ENCODE assay signal across 10 cellular contexts in the genomic region with DNA sequence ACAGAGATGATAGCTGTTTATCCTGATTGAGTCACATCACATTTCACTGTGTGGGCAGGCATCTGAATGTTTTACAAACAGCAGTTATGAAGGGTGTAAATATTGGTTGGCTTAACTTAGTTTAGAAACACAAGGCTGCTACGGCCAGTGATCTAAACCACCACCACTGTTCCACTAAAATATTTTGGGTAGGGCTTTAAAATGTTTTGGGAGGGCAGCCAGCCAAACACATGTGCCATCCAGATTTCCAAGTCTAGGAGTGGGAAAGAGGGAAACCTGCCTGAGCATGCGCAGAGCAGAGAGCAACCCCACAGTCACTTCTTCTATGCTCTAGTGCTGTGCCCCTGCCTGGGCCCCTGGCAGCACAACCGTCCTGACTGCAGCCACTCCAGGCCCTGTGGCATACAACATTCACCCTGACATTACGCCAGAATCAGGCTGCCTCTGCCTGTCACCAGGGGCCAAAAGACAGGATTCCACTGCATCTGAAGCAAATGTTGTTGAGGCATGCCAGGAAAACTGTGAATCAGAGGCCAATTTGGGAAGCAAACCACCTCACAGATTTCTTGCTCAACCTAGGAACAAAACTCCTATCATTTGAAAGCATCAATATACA.
DNase-seq lines count a peak whose midpoint lies in the region; ATAC-seq, FAIRE-seq and TF ChIP-seq lines count a peak whose summit lies in the region.
"Had no signal": no experiment of that assay in that cellular context is flagged by ENCODE, and none has a peak within 500 bp of the region (broad histone marks: within the 10 kb centered on the region; RNA-seq: fewer than 3 reads in every experiment).

No MANE protein-coding gene starts in this region.

- H3K36me3 ChIP-seq in astrocyte (ENCODE audit: insufficient read depth, low read length): no peaks in the 10 kb centered on the region
- H3K36me3 ChIP-seq in skeletal muscle satellite cell (ENCODE audit: insufficient read depth, low read length): no peaks in the 10 kb centered on the region
- no peaks in the 10 kb centered on the region for H3K36me3 ChIP-seq in CD8-positive, alpha-beta T cell (ENCODE audit: insufficient read depth, low read length)

- H2AFZ ChIP-seq in astrocyte (ENCODE audit: low read depth, low read length): peak overlapping the region; percentile 29

- peaks cover 16% of the 10 kb centered on the region for H3K4me1 Mint-ChIP-seq in astrocyte (ENCODE audit: low read depth, unreplicated experiment)
- H3K4me1 Mint-ChIP-seq in CD8-positive, alpha-beta T cell (ENCODE audit: low read depth): no peaks in the 10 kb centered on the region
- H3K4me1 Mint-ChIP-seq: IgD-negative memory B cell had no signal

- no peaks in the 10 kb centered on the region for H3K27me3 ChIP-seq in astrocyte (ENCODE audit: insufficient read depth, low read length)
- no peaks in the 10 kb centered on the region for H3K27me3 ChIP-seq in skeletal muscle satellite cell (ENCODE audit: control insufficient read depth, insufficient read depth, low read length)
- no peaks in the 10 kb centered on the region for H3K27me3 ChIP-seq in CD8-positive, alpha-beta T cell (ENCODE audit: insufficient read depth, low read length)

- H3K9ac ChIP-seq in astrocyte (ENCODE audit: low read length): peak overlapping the region; percentile 33
- peak overlapping the region; percentile 18 for H3K9ac ChIP-seq in skeletal muscle satellite cell (ENCODE audit: low read depth, low read length)

- CTCF ChIA-PET in CD8-positive, alpha-beta T cell (lab: Charles Lee): no interaction called here

- POLR2A ChIA-PET in CD8-positive, alpha-beta T cell (lab: Charles Lee): no interaction called here

- no peaks in the 10 kb centered on the region for H3K9me3 Mint-ChIP-seq in astrocyte (ENCODE audit: unreplicated experiment)
- no peaks in the 10 kb centered on the region for H3K9me3 Mint-ChIP-seq in CD8-positive, alpha-beta T cell

- H4K20me1 ChIP-seq in astrocyte (ENCODE audit: insufficient read depth, low read length): no peaks in the 10 kb centered on the region

- TF ChIP-seq CTCF in astrocyte (IDR thresholded peaks at IDR 0.05; ENCODE audit: insufficient read depth, low read depth, low read length): no peak
- TF ChIP-seq CTCF in CD8-positive, alpha-beta T cell (IDR thresholded peaks at IDR 0.05): no peak

- H3K9me3 ChIP-seq in astrocyte (ENCODE audit: insufficient read depth, low read depth, low read length): no peaks in the 10 kb centered on the region
- H3K9me3 ChIP-seq in skeletal muscle satellite cell (replicated peaks; ENCODE audit: low read length): no peaks in the 10 kb centered on the region
- H3K9me3 ChIP-seq in CD8-positive, alpha-beta T cell (ENCODE audit: low read length): no peaks in the 10 kb centered on the region

- no peaks in the 10 kb centered on the region for H3K36me3 Mint-ChIP-seq in astrocyte (ENCODE audit: low read depth, unreplicated experiment)
- no peaks in the 10 kb centered on the region for H3K36me3 Mint-ChIP-seq in CD8-positive, alpha-beta T cell
- H3K36me3 Mint-ChIP-seq: IgD-negative memory B cell had no signal

- intact Hi-C loops in left cardiac atrium (cut with DNase I): no loop called here
- intact Hi-C loops in CD8-positive, alpha-beta T cell (cut with DNase I, micrococcal nuclease): no loop called here

- peaks cover 18% of the 10 kb centered on the region for H3K4me1 ChIP-seq in astrocyte (ENCODE audit: insufficient read depth, low read length)
- H3K4me1 ChIP-seq in skeletal muscle satellite cell (ENCODE audit: control insufficient read depth, insufficient read depth, low read length): peaks cover 30% of the 10 kb centered on the region
- H3K4me1 ChIP-seq in CD8-positive, alpha-beta T cell (ENCODE audit: insufficient read depth, low read length): no peaks in the 10 kb centered on the region

- no peaks in the 10 kb centered on the region for H3K27me3 Mint-ChIP-seq in astrocyte (ENCODE audit: low read depth, unreplicated experiment)
- H3K27me3 Mint-ChIP-seq in CD8-positive, alpha-beta T cell (ENCODE audit: low read depth): peaks cover 2% of the 10 kb centered on the region
- H3K27me3 Mint-ChIP-seq: IgD-negative memory B cell had no signal

- FAIRE-seq in astrocyte (lab: Jason Lieb, UNC): peak; percentile 65

- H3K4me2 ChIP-seq in astrocyte (ENCODE audit: low read length) (peak overlapping the region; percentile 16), skeletal muscle satellite cell (ENCODE audit: low read length) (peak overlapping the region; percentile 61)

- ATAC-seq in left cardiac atrium (peak; percentile 91 to 93), GM21529 (IDR thresholded peaks at IDR 0.05; ENCODE audit: unreplicated experiment) (no peak), HG03378 (IDR thresholded peaks at IDR 0.05; ENCODE audit: unreplicated experiment) (no peak)
- ATAC-seq in CD8-positive, alpha-beta T cell: no peak

- no peak overlapping the region for H3K4me3 ChIP-seq in astrocyte (ENCODE audit: insufficient read depth, low read depth, low read length)
- H3K4me3 ChIP-seq in skeletal muscle satellite cell (ENCODE audit: low read length): peak overlapping the region; percentile 10
- no peak overlapping the region for H3K4me3 ChIP-seq in CD8-positive, alpha-beta T cell (ENCODE audit: low read depth, low read length)

- H3K4me3 Mint-ChIP-seq in astrocyte (ENCODE audit: unreplicated experiment): no peak overlapping the region
- no peak overlapping the region for H3K4me3 Mint-ChIP-seq in CD8-positive, alpha-beta T cell
- H3K4me3 Mint-ChIP-seq: IgD-negative memory B cell had no signal

- peak; percentile 35 for DNase-seq in H4 (ENCODE audit: low spot score)
- peak; percentile 83 for DNase-seq in astrocyte (ENCODE audit: low read depth)
- DNase-seq in left cardiac atrium: peak; percentile 40
- DNase-seq in activated naive CD4-positive, alpha-beta T cell (lab: John Stamatoyannopoulos, UW): no peak
- no peak for DNase-seq in CD8-positive, alpha-beta T cell
- DNase-seq: GF-D8 had no signal

- no peak overlapping the region for H3K27ac ChIP-seq in astrocyte (ENCODE audit: low read depth, low read length)
- H3K27ac ChIP-seq in CD8-positive, alpha-beta T cell (ENCODE audit: low read depth, low read length): no peak overlapping the region

- H3K79me2 ChIP-seq in astrocyte (ENCODE audit: insufficient read depth, low read length): no peaks in the 10 kb centered on the region

- no peak overlapping the region for H3K27ac Mint-ChIP-seq in astrocyte (ENCODE audit: unreplicated experiment)
- H3K27ac Mint-ChIP-seq in CD8-positive, alpha-beta T cell: no peak overlapping the region
- H3K27ac Mint-ChIP-seq: IgD-negative memory B cell had no signal

Comparison
In these comparisons a context has a peak if more than half of its experiments do, and no peak if none do; other contexts are left out.
1. DNase-seq: peak in H4 (single experiment), astrocyte (single experiment) and left cardiac atrium (single experiment); none in activated naive CD4-positive, alpha-beta T cell (0 of 4) and CD8-positive, alpha-beta T cell (0 of 7).
2. ATAC-seq: peak in left cardiac atrium (2 of 2); none in GM21529 (single experiment), HG03378 (single experiment) and CD8-positive, alpha-beta T cell (single experiment).